In genomic region chr4:57424231-57424897, GRCh38 we compare ENCODE assay signal across 12 cellular contexts.
A peak's percentile ranks its signal among the peaks of the same experiment; 100 is the strongest.
DNase-seq lines count a peak whose midpoint lies in the region; TF ChIP-seq lines count a peak whose summit lies in the region.
"Had no signal": no experiment of that assay in that cellular context is flagged by ENCODE, and none has a peak within 500 bp of the region (broad histone marks: within the 10 kb centered on the region; RNA-seq: fewer than 3 reads in every experiment).

No MANE protein-coding gene starts in this region.

- no peak overlapping the region for H2BK20ac ChIP-seq in H9 (ENCODE audit: low read depth, low read length, poor library complexity, severe bottlenecking)

- TF ChIP-seq CTCF in brain microvascular endothelial cell (IDR thresholded peaks at IDR 0.05; ENCODE audit: low read depth, low read length, missing control alignments) (no peak), H9 (conservative IDR thresholded peaks at IDR 0.05) (no peak)

- no peak overlapping the region for H3K4me2 ChIP-seq in H9 (ENCODE audit: insufficient read depth, insufficient read length, low read length)

- H2AK5ac ChIP-seq in H9 (ENCODE audit: insufficient read length, low read length): no peak overlapping the region

- no peaks in the 10 kb centered on the region for H3K27me3 Mint-ChIP-seq in H9 (ENCODE audit: low read depth)
- H3K27me3 Mint-ChIP-seq: CD8-positive, alpha-beta memory T cell had no signal

- H3K4me1 ChIP-seq in H9 (ENCODE audit: insufficient read depth, low read length): no peaks in the 10 kb centered on the region

- no peak overlapping the region for H3T11ph ChIP-seq in H9 (ENCODE audit: low read length)

- H3K36me3 Mint-ChIP-seq in H9 (ENCODE audit: insufficient read depth in 1 of 3, low read depth in 3 of 3): peaks cover 9 to 18% (median 12%) of the 10 kb centered on the region in 3 experiments
- H3K36me3 Mint-ChIP-seq: CD8-positive, alpha-beta memory T cell had no signal

- H3K23ac ChIP-seq in H9 (ENCODE audit: insufficient read length, low read depth, low read length): no peak overlapping the region

- H4K91ac ChIP-seq in H9 (ENCODE audit: insufficient read length, low read depth, low read length): no peak overlapping the region

- no peaks in the 10 kb centered on the region for H3K79me1 ChIP-seq in H9 (ENCODE audit: insufficient read depth, low read depth, low read length, poor library complexity, severe bottlenecking)

- H2BK5ac ChIP-seq in H9 (ENCODE audit: insufficient read length, low read length): no peak overlapping the region

- H3K27ac Mint-ChIP-seq in H9: no peak overlapping the region
- H3K27ac Mint-ChIP-seq: activated naive CD4-positive, alpha-beta T cell treated with anti-CD3 and anti-CD28 coated beads for 36 hours; nephron progenitor cell had no signal

- H2AFZ ChIP-seq in H9 (ENCODE audit: low read length): no peak overlapping the region

- no peak overlapping the region for H2BK12ac ChIP-seq in H9 (ENCODE audit: insufficient read length, low read depth, low read length)

- H3K9me3 Mint-ChIP-seq in H9: peaks cover 19 to 21% of the 10 kb centered on the region in 2 experiments

- H3K4ac ChIP-seq in H9 (ENCODE audit: low read depth, low read length): no peak overlapping the region

- WGBS in H9 (ENCODE audit: extremely low coverage, insufficient read length, low lambda C conversion rate): no CpG with 5 or more reads among the region's 6 CpGs

- H3K9me3 ChIP-seq in H9 (ENCODE audit: control insufficient read depth, low read depth, low read length): no peaks in the 10 kb centered on the region

- H3K27ac ChIP-seq in brain microvascular endothelial cell: no peak overlapping the region
- no peak overlapping the region for H3K27ac ChIP-seq in H9 (ENCODE audit: insufficient read length, low read depth, low read length)

- H3K79me2 ChIP-seq in H9 (ENCODE audit: insufficient read depth, low read length): no peaks in the 10 kb centered on the region

- no peaks in the 10 kb centered on the region for H3K36me3 ChIP-seq in brain microvascular endothelial cell (replicated peaks)

- no peak overlapping the region for H3K4me3 Mint-ChIP-seq in H9
- H3K4me3 Mint-ChIP-seq: activated naive CD4-positive, alpha-beta T cell treated with anti-CD3 and anti-CD28 coated beads for 36 hours; CD8-positive, alpha-beta memory T cell; nephron progenitor cell had no signal

- H3K4me1 Mint-ChIP-seq in H9: peaks cover 0 to 2% of the 10 kb centered on the region in 2 experiments; a peak in 2 of 4 replicates
- H3K4me1 Mint-ChIP-seq: CD8-positive, alpha-beta memory T cell had no signal

- no peak overlapping the region for H3K56ac ChIP-seq in H9 (ENCODE audit: insufficient read length, low read depth, low read length)

- H4K20me1 ChIP-seq in H9 (ENCODE audit: control insufficient read depth, insufficient read depth, insufficient read length): no peaks in the 10 kb centered on the region

- DNase-seq in AG08396 (ENCODE audit: low spot score): peak; percentile 47
- DNase-seq in HS-27A (ENCODE audit: low read depth): peak; percentile 85
- DNase-seq in brain microvascular endothelial cell: peak; percentile 80
- DNase-seq in medulla oblongata (ENCODE audit: extremely low spot score): peak; percentile 51
- DNase-seq in MV-4-11 (lab: John Stamatoyannopoulos, UW): no peak
- DNase-seq in activated T-cell treated with anti-CD3 and anti-CD28 coated beads, Interleukin-2, amount 50 U/mL, for 48 hours: no peak
- no peak for DNase-seq in H9
- DNase-seq in HK-2 (ENCODE audit: unreplicated experiment): no peak
- DNase-seq: activated CD4-positive, CD25-positive, alpha-beta regulatory T cell; activated naive CD4-positive, alpha-beta T cell treated with anti-CD3 and anti-CD28 coated beads for 36 hours; CD8-positive, alpha-beta memory T cell; nephron progenitor cell had no signal

- H3K27me3 ChIP-seq in brain microvascular endothelial cell (replicated peaks) (no peaks in the 10 kb centered on the region), H9 (ENCODE audit: insufficient read depth, low read length) (no peaks in the 10 kb centered on the region)

- no peak overlapping the region for H2BK120ac ChIP-seq in H9 (ENCODE audit: low read depth, low read length, poor library complexity, severe bottlenecking)

- H3K9ac ChIP-seq in H9 (ENCODE audit: extremely low read depth, insufficient read length, low read length): no peak overlapping the region

- in situ Hi-C loops in brain microvascular endothelial cell (cut with HindIII; ENCODE audit: low pct_ligation_motif_present, low sequenced_read_pairs): no loop called here

- no peak overlapping the region for H2BK15ac ChIP-seq in H9 (ENCODE audit: low read depth, low read length)

- H3K18ac ChIP-seq in H9 (ENCODE audit: insufficient read length, low read depth, low read length): no peak overlapping the region

- no peak overlapping the region for H3K4me3 ChIP-seq in brain microvascular endothelial cell (ENCODE audit: low read depth, low read length)

- no peak overlapping the region for H4K5ac ChIP-seq in H9 (ENCODE audit: insufficient read length, low read depth, low read length)

- H3K23me2 ChIP-seq in H9 (ENCODE audit: insufficient read length, low read depth, low read length, poor library complexity, severe bottlenecking): no peaks in the 10 kb centered on the region

- H4K8ac ChIP-seq in H9 (replicated peaks; ENCODE audit: insufficient read length, low read depth, low read length): no peak overlapping the region

- no peak overlapping the region for H3K14ac ChIP-seq in H9 (ENCODE audit: insufficient read depth, low read length)

Comparison
In these comparisons a context has a peak if more than half of its experiments do, and no peak if none do; other contexts are left out.
1. DNase-seq: peak in AG08396 (single experiment), HS-27A (single experiment), brain microvascular endothelial cell (single experiment) and medulla oblongata (single experiment); none in MV-4-11 (single experiment), activated T-cell treated with anti-CD3 and anti-CD28 coated beads, Interleukin-2, amount 50 U/mL, for 48 hours (0 of 2), H9 (single experiment) and HK-2 (single experiment).